7 cellular contexts compared by ENCODE assay signal in genomic region chr12:112124918-112125249, GRCh38. TPM values are rescaled to one million over a fixed set of nuclear protein-coding genes. Genes with fewer than 3 reads are reported as not detected.
DNase-seq lines count a peak whose midpoint lies in the region; ATAC-seq and TF ChIP-seq lines count a peak whose summit lies in the region.

No MANE protein-coding gene starts in this region.

- no peaks in the 10 kb centered on the region for H3K9me2 ChIP-seq in GM23248 (ENCODE audit: insufficient read depth)

- H3K9me3 ChIP-seq in GM23248 (ENCODE audit: low read depth) = no peaks in the 10 kb centered on the region
- no peaks in the 10 kb centered on the region for H3K9me3 ChIP-seq in OCI-LY3 (ENCODE audit: insufficient read depth, low read length)
- H3K9me3 ChIP-seq in skeletal muscle satellite cell (replicated peaks; ENCODE audit: low read length) = no peaks in the 10 kb centered on the region

- peaks cover 15% of the 10 kb centered on the region; the same call in 1 of the 2 replicates for H3F3A ChIP-seq in GM23248 (ENCODE audit: insufficient read depth)

- no peak for ATAC-seq in HG03521 (IDR thresholded peaks at IDR 0.05; ENCODE audit: unreplicated experiment)

- H3K4me2 ChIP-seq in GM23248 (ENCODE audit: unreplicated experiment) (peak overlapping the region; percentile 67), OCI-LY3 (ENCODE audit: low read length) (peak overlapping the region; percentile 72), skeletal muscle satellite cell (ENCODE audit: low read length) (peak overlapping the region; percentile 97)

- WGBS in GM23248 (ENCODE audit: low coverage in 1 of 2, low lambda C conversion rate in 2 of 2, missing lambda C conversion rate in 2 of 2), 2 experiments = 0 to 3% methylated on average over 1 of the region's 1 CpG

- H3K36me3 ChIP-seq in GM23248 (ENCODE audit: low read depth) = no peaks in the 10 kb centered on the region
- H3K36me3 ChIP-seq in OCI-LY3 (replicated peaks; ENCODE audit: low read depth, low read length) = peaks cover 11% of the 10 kb centered on the region
- H3K36me3 ChIP-seq in skeletal muscle satellite cell (ENCODE audit: insufficient read depth, low read length) = no peaks in the 10 kb centered on the region

- peak overlapping the region; percentile 69 for H3K4me3 Mint-ChIP-seq in endothelial cell (ENCODE audit: unreplicated experiment)

- no peaks in the 10 kb centered on the region for H3K9me3 Mint-ChIP-seq in endothelial cell (ENCODE audit: unreplicated experiment)

- H3K4me1 Mint-ChIP-seq in endothelial cell (ENCODE audit: unreplicated experiment) = peaks cover 9% of the 10 kb centered on the region

- H3K27ac ChIP-seq in GM23248 = peak overlapping the region; percentile 88
- H3K27ac ChIP-seq in OCI-LY3 (ENCODE audit: low read length) = no peak overlapping the region

- H3K27me3 ChIP-seq in GM23248 (replicated peaks; ENCODE audit: insufficient read depth) = no peaks in the 10 kb centered on the region
- H3K27me3 ChIP-seq in OCI-LY3 (ENCODE audit: low read depth, low read length) = peaks cover 2% of the 10 kb centered on the region; the same call in 1 of the 2 replicates
- H3K27me3 ChIP-seq in skeletal muscle satellite cell (ENCODE audit: control insufficient read depth, insufficient read depth, low read length) = no peaks in the 10 kb centered on the region

- no peak for TF ChIP-seq CTCF in OCI-LY3 (IDR thresholded peaks at IDR 0.05; ENCODE audit: low read depth, low read length)
- TF ChIP-seq CTCF in endothelial cell (IDR thresholded peaks at IDR 0.05; ENCODE audit: unreplicated experiment) = no peak

- peaks cover 3% of the 10 kb centered on the region for H3K36me3 Mint-ChIP-seq in endothelial cell (ENCODE audit: low read depth, unreplicated experiment)

- no peak for DNase-seq in GM23248
- no peak for DNase-seq in endothelial cell (ENCODE audit: low spot score)
- DNase-seq in globus pallidus (ENCODE audit: low spot score) = no peak
- DNase-seq in DMS 273 treated with DMSO at 0.1 percent for 48 hours (lab: John Stamatoyannopoulos, UW) = no peak

- in situ Hi-C loops in GM23248 (cut with MboI) = no loop called here

- no peak overlapping the region for H3K9ac ChIP-seq in GM23248
- 0 out of 2 replicates have a peak overlapping the region, but pooled peaks have one; percentile 8 for H3K9ac ChIP-seq in OCI-LY3 (ENCODE audit: low read length)
- no peak overlapping the region for H3K9ac ChIP-seq in skeletal muscle satellite cell (ENCODE audit: low read depth, low read length)

- H3K79me2 ChIP-seq in GM23248 (ENCODE audit: insufficient read depth) = peaks cover 44% of the 10 kb centered on the region
- peaks cover 45% of the 10 kb centered on the region for H3K79me2 ChIP-seq in OCI-LY3 (ENCODE audit: low read length)

- no peaks in the 10 kb centered on the region for H3K27me3 Mint-ChIP-seq in endothelial cell (ENCODE audit: unreplicated experiment)

- H2AFZ ChIP-seq in GM23248 (peak overlapping the region; percentile 3; the same call in 1 of the 2 replicates), OCI-LY3 (ENCODE audit: low read depth, low read length) (no peak overlapping the region)

- H3K4me3 ChIP-seq in GM23248 (peak overlapping the region; percentile 86), OCI-LY3 (ENCODE audit: low read length) (peak overlapping the region; percentile 63), skeletal muscle satellite cell (ENCODE audit: low read length) (peak overlapping the region; percentile 36)

- peaks cover 52% of the 10 kb centered on the region for H3K4me1 ChIP-seq in GM23248 (ENCODE audit: insufficient read depth)
- H3K4me1 ChIP-seq in OCI-LY3 (ENCODE audit: low read length) = peaks cover 36% of the 10 kb centered on the region
- H3K4me1 ChIP-seq in skeletal muscle satellite cell (ENCODE audit: control insufficient read depth, insufficient read depth, low read length) = peaks cover 15% of the 10 kb centered on the region

- H4K20me1 ChIP-seq in GM23248 (ENCODE audit: insufficient read depth) (no peaks in the 10 kb centered on the region), OCI-LY3 (ENCODE audit: insufficient read depth, low read length) (peaks cover 14% of the 10 kb centered on the region; the same call in 1 of the 2 replicates)

- no peak overlapping the region for H3K27ac Mint-ChIP-seq in endothelial cell (ENCODE audit: unreplicated experiment)

RNA-seq across cellular contexts. Expression of gene TRAFD1, which starts 0.5 kb away (rescaled TPM):
- 31.7 and 42.1 TPM in 2 replicates for total RNA-seq in GM23248 (2014; rRNA removed; shearing (Covaris generic))
- polyA plus RNA-seq in GM23248 (2016; fragmentation: Nextera tagmentation; extraction: Ambion mirVana) = 34.2 and 36.5 TPM in 2 replicates
- total RNA-seq in endothelial cell (ENCODE audit: unreplicated experiment) = 38.8 TPM
- total RNA-seq in skeletal muscle satellite cell (2012; rRNA removed) = 24.5 and 28.6 TPM in 2 replicates

RNA-seq across cellular contexts. Expression of gene NAA25, which starts 16.3 kb away (rescaled TPM):
- total RNA-seq in GM23248 (2014; rRNA removed; shearing (Covaris generic)) = 15.2 and 17.8 TPM in 2 replicates
- polyA plus RNA-seq in GM23248 (2016; fragmentation: Nextera tagmentation; extraction: Ambion mirVana) = 16.1 and 17.2 TPM in 2 replicates
- 23.4 TPM for total RNA-seq in endothelial cell (ENCODE audit: unreplicated experiment)
- 27.5 and 30.2 TPM in 2 replicates for total RNA-seq in skeletal muscle satellite cell (2012; rRNA removed)

Comparison
In these comparisons a context has a peak if more than half of its experiments do, and no peak if none do; other contexts are left out.
1. H3K4me3 ChIP-seq: peak in every context shown above with its lines; median percentile 86 in GM23248; 63 in OCI-LY3; 36 in skeletal muscle satellite cell.